Comparison of ENCODE assay signal across 1 cellular context in genomic region chr6:149484733-149485700, GRCh38.
TF ChIP-seq lines count a peak whose summit lies in the region.

Gene ZC3H12D (minus strand): TSS chr6:149485014. CDS start chr6:149474543, 10,471 bp downstream.

TF ChIP-seq in HepG2, 621 proteins besides CTCF, POLR2A, EP300 and RAD21 (continued from another document and continues in another):
- TF ChIP-seq SALL1 (CRISPR knock-in tag; IDR thresholded peaks at IDR 0.05) (peak; percentile 79), MTA3 (CRISPR knock-in tag; IDR thresholded peaks at IDR 0.05) (no peak), ZNF121 (CRISPR knock-in tag; IDR thresholded peaks at IDR 0.05) (peak; percentile 57; the same call in 1 of the 2 replicates), HIC2 (CRISPR knock-in tag; IDR thresholded peaks at IDR 0.05; ENCODE audit: low read depth) (peak; percentile 92), XRCC5 (optimal IDR thresholded peaks at IDR 0.05; ENCODE audit: low read length) (peak; percentile 97), MIER2 (CRISPR knock-in tag; IDR thresholded peaks at IDR 0.05) (peak; percentile 8; the same call in 1 of the 2 replicates), CHD2 (IDR thresholded peaks at IDR 0.05; ENCODE audit: low read depth, low read length) (no peak), NFAT5 (CRISPR knock-in tag; IDR thresholded peaks at IDR 0.05) (no peak), THAP11 (CRISPR knock-in tag; IDR thresholded peaks at IDR 0.05) (no peak; the same call in none of the 2 replicates), ZNF143 (CRISPR knock-in tag; IDR thresholded peaks at IDR 0.05) (no peak), ZNF766 (CRISPR knock-in tag; IDR thresholded peaks at IDR 0.05; ENCODE audit: borderline replicate concordance) (no peak), NFATC3 (CRISPR knock-in tag; IDR thresholded peaks at IDR 0.05) (peak; percentile 79; the same call in 1 of the 2 replicates), ZNF280D (CRISPR knock-in tag; IDR thresholded peaks at IDR 0.05) (peak; percentile 82), ZNF512 (CRISPR knock-in tag; IDR thresholded peaks at IDR 0.05) (no peak), E2F5 (CRISPR knock-in tag; conservative IDR thresholded peaks at IDR 0.05) (no peak), ZNF124 (CRISPR knock-in tag; IDR thresholded peaks at IDR 0.05) (0 out of 2 replicates have a peak, but pooled peaks have one; percentile 22), SRSF4 (IDR thresholded peaks at IDR 0.05; ENCODE audit: low read depth, low read length, poor library complexity, severe bottlenecking) (no peak), SOX5 (CRISPR knock-in tag; IDR thresholded peaks at IDR 0.05; ENCODE audit: borderline replicate concordance) (peak; percentile 64; the same call in 1 of the 2 replicates), KDM5B (CRISPR knock-in tag; IDR thresholded peaks at IDR 0.05; ENCODE audit: borderline replicate concordance) (peak; percentile 58; the same call in 1 of the 2 replicates), NR0B2 (CRISPR knock-in tag; IDR thresholded peaks at IDR 0.05) (no peak), MXI1 (IDR thresholded peaks at IDR 0.05; ENCODE audit: borderline replicate concordance, low read depth, low read length) (peak; percentile 71; the same call in 2 of the 3 replicates), ZNF354B (CRISPR knock-in tag; IDR thresholded peaks at IDR 0.05) (no peak), SRY (CRISPR knock-in tag; IDR thresholded peaks at IDR 0.05) (peak; percentile 72; the same call in 1 of the 2 replicates), U2AF1 (optimal IDR thresholded peaks at IDR 0.05; ENCODE audit: low read depth, low read length) (no peak), RCOR2 (CRISPR knock-in tag; IDR thresholded peaks at IDR 0.05) (peak; percentile 72), ZNF678 (CRISPR knock-in tag; IDR thresholded peaks at IDR 0.05) (no peak; the same call in 1 of the 2 replicates), ZNF12 (CRISPR knock-in tag; IDR thresholded peaks at IDR 0.05) (no peak), MBD4 (IDR thresholded peaks at IDR 0.05; ENCODE audit: borderline replicate concordance, low read length) (no peak), E2F1 (CRISPR knock-in tag; IDR thresholded peaks at IDR 0.05) (no peak), ZNF776 (CRISPR knock-in tag; IDR thresholded peaks at IDR 0.05) (0 out of 2 replicates have a peak, but pooled peaks have one; percentile 65), CHD4 (IDR thresholded peaks at IDR 0.05; ENCODE audit: borderline replicate concordance, low read length) (peak; percentile 75; the same call in 1 of the 2 replicates), RFX3 (CRISPR knock-in tag; IDR thresholded peaks at IDR 0.05) (no peak), MYNN (CRISPR knock-in tag; IDR thresholded peaks at IDR 0.05; ENCODE audit: low read depth) (peak; percentile 33; the same call in 1 of the 2 replicates), SIX1 (CRISPR knock-in tag; IDR thresholded peaks at IDR 0.05; ENCODE audit: borderline replicate concordance) (peak; percentile 45; the same call in 1 of the 2 replicates), ZNF232 (CRISPR knock-in tag; IDR thresholded peaks at IDR 0.05; ENCODE audit: borderline replicate concordance) (no peak), NFE2L1 (CRISPR knock-in tag; IDR thresholded peaks at IDR 0.05; ENCODE audit: borderline replicate concordance) (no peak), PHF5A (CRISPR knock-in tag; IDR thresholded peaks at IDR 0.05; ENCODE audit: low read depth, unreplicated experiment) (peak; percentile 83), STAG1 (CRISPR knock-in tag; IDR thresholded peaks at IDR 0.05) (peak; percentile 26; the same call in 1 of the 2 replicates), ZNF484 (CRISPR knock-in tag; IDR thresholded peaks at IDR 0.05; ENCODE audit: borderline replicate concordance, low read depth) (no peak), CAMTA2 (CRISPR knock-in tag; IDR thresholded peaks at IDR 0.05; ENCODE audit: borderline replicate concordance) (no peak), ETS1 (CRISPR knock-in tag; IDR thresholded peaks at IDR 0.05) (no peak)
